In genomic region chr19:8210660-8211101, GRCh38 we compare ENCODE assay signal across 10 cellular contexts. TPM values are rescaled to one million over a fixed set of nuclear protein-coding genes. Genes with fewer than 3 reads are reported as not detected.
DNase-seq lines count a peak whose midpoint lies in the region; ATAC-seq lines count a peak whose summit lies in the region.
"Had no signal": no experiment of that assay in that cellular context is flagged by ENCODE, and none has a peak within 500 bp of the region (broad histone marks: within the 10 kb centered on the region; RNA-seq: fewer than 3 reads in every experiment).

No MANE protein-coding gene starts in this region.

- no peak overlapping the region for H2AFZ ChIP-seq in mesenchymal stem cell (ENCODE audit: low read depth, low read length)

- no peaks in the 10 kb centered on the region for H3K9me3 Mint-ChIP-seq in stimulated activated naive CD8-positive, alpha-beta T cell treated with anti-CD3 and anti-CD28 coated beads, Interleukin-15, Interleukin-2, amounts not matched to agents 100 ng/mL and 50 ng/mL, for 24 hours
- no peaks in the 10 kb centered on the region for H3K9me3 Mint-ChIP-seq in activated naive CD8-positive, alpha-beta T cell treated with anti-CD3 and anti-CD28 coated beads for 36 hours

- no peak overlapping the region for H3K4ac ChIP-seq in mesenchymal stem cell (ENCODE audit: low read depth in 1 of 2, low read length in 2 of 2)

- H3K4me2 ChIP-seq in mesenchymal stem cell (ENCODE audit: low read length, poor library complexity, severe bottlenecking) = no peak overlapping the region

- H3K4me1 Mint-ChIP-seq in stimulated activated naive CD8-positive, alpha-beta T cell treated with anti-CD3 and anti-CD28 coated beads, Interleukin-15, Interleukin-2, amounts not matched to agents 100 ng/mL and 50 ng/mL, for 24 hours (ENCODE audit: low read depth) = peaks cover 40% of the 10 kb centered on the region
- peaks cover 30% of the 10 kb centered on the region for H3K4me1 Mint-ChIP-seq in activated naive CD8-positive, alpha-beta T cell treated with anti-CD3 and anti-CD28 coated beads for 36 hours

- peaks cover 4 to 7% of the 10 kb centered on the region in 2 experiments for H3K27me3 ChIP-seq in mesenchymal stem cell (ENCODE audit: control insufficient read depth in 1 of 2, insufficient read depth in 1 of 2, low read length in 2 of 2)

- H3K27ac ChIP-seq in mesenchymal stem cell (ENCODE audit: low read length, poor library complexity, severe bottlenecking) = no peak overlapping the region

- no peak for ATAC-seq in stimulated activated naive CD8-positive, alpha-beta T cell treated with anti-CD3 and anti-CD28 coated beads, Interleukin-15, Interleukin-2, amounts not matched to agents 100 U/mL and 50 U/mL, for 24 hours
- ATAC-seq in HG02852 (IDR thresholded peaks at IDR 0.05; ENCODE audit: unreplicated experiment) = no peak

- DNase-seq in stimulated activated naive CD8-positive, alpha-beta T cell treated with anti-CD3 and anti-CD28 coated beads, Interleukin-15, Interleukin-2, amounts not matched to agents 100 U/mL and 50 U/mL, for 24 hours = no peak
- no peak for DNase-seq in activated naive CD8-positive, alpha-beta T cell treated with anti-CD3 and anti-CD28 coated beads for 36 hours
- no peak for DNase-seq in mesenchymal stem cell
- DNase-seq in middle frontal gyrus (ENCODE audit: extremely low spot score, low spot score) = no peak
- no peak for DNase-seq in SKM-1 (lab: John Stamatoyannopoulos, UW; ENCODE audit: unreplicated experiment)
- no peak for DNase-seq in GF-D8 (lab: John Stamatoyannopoulos, UW)
- DNase-seq: EL, NCI-H748 treated with DMSO at 0.1 percent for 48 hours had no signal

- no peak overlapping the region for H2BK5ac ChIP-seq in mesenchymal stem cell (ENCODE audit: low read depth, low read length, poor library complexity, severe bottlenecking)

- peaks cover 7% of the 10 kb centered on the region for H3K79me1 ChIP-seq in mesenchymal stem cell (replicated peaks; ENCODE audit: low read length, poor library complexity, severe bottlenecking)

- peak overlapping the region in 1 of 2 experiments; percentile 91 for H3K4me3 ChIP-seq in mesenchymal stem cell (ENCODE audit: insufficient read depth in 1 of 2, low read depth in 1 of 2, low read length in 2 of 2)

- no peaks in the 10 kb centered on the region for H3K27me3 Mint-ChIP-seq in stimulated activated naive CD8-positive, alpha-beta T cell treated with anti-CD3 and anti-CD28 coated beads, Interleukin-15, Interleukin-2, amounts not matched to agents 100 ng/mL and 50 ng/mL, for 24 hours
- H3K27me3 Mint-ChIP-seq in activated naive CD8-positive, alpha-beta T cell treated with anti-CD3 and anti-CD28 coated beads for 36 hours = no peaks in the 10 kb centered on the region

- no peak overlapping the region for H4K8ac ChIP-seq in mesenchymal stem cell (ENCODE audit: low read length)

- H3K4me3 Mint-ChIP-seq in stimulated activated naive CD8-positive, alpha-beta T cell treated with anti-CD3 and anti-CD28 coated beads, Interleukin-15, Interleukin-2, amounts not matched to agents 100 ng/mL and 50 ng/mL, for 24 hours = peak overlapping the region; percentile 91
- peak overlapping the region; percentile 92 for H3K4me3 Mint-ChIP-seq in activated naive CD8-positive, alpha-beta T cell treated with anti-CD3 and anti-CD28 coated beads for 36 hours

- peaks cover 3 to 5% of the 10 kb centered on the region in 2 experiments for H3K36me3 ChIP-seq in mesenchymal stem cell (ENCODE audit: control insufficient read depth in 1 of 2, insufficient read depth in 2 of 2, low read depth in 1 of 2, low read length in 2 of 2)

- H2AK5ac ChIP-seq in mesenchymal stem cell (ENCODE audit: low read length, severe bottlenecking) = no peak overlapping the region

- H3K9ac ChIP-seq in mesenchymal stem cell (ENCODE audit: low read length) = peak overlapping the region; percentile 88

- no peak overlapping the region for H3K14ac ChIP-seq in mesenchymal stem cell (ENCODE audit: low read length in 2 of 2)

- H3K9me3 ChIP-seq in mesenchymal stem cell (ENCODE audit: control insufficient read depth, low read length) = no peaks in the 10 kb centered on the region

- no peak overlapping the region for H4K91ac ChIP-seq in mesenchymal stem cell (ENCODE audit: low read length)

- H3K27ac Mint-ChIP-seq in stimulated activated naive CD8-positive, alpha-beta T cell treated with anti-CD3 and anti-CD28 coated beads, Interleukin-15, Interleukin-2, amounts not matched to agents 100 ng/mL and 50 ng/mL, for 24 hours = no peak overlapping the region
- H3K27ac Mint-ChIP-seq in activated naive CD8-positive, alpha-beta T cell treated with anti-CD3 and anti-CD28 coated beads for 36 hours = no peak overlapping the region

- no peak overlapping the region for H3K18ac ChIP-seq in mesenchymal stem cell (ENCODE audit: low read depth in 1 of 2, low read length in 2 of 2)

- H3K4me1 ChIP-seq in mesenchymal stem cell (ENCODE audit: control insufficient read depth, insufficient read depth, low read depth, low read length) = peaks cover 21% of the 10 kb centered on the region

- H2BK12ac ChIP-seq in mesenchymal stem cell (ENCODE audit: low read length in 2 of 2) = no peak overlapping the region

- no peak overlapping the region for H2BK120ac ChIP-seq in mesenchymal stem cell (ENCODE audit: low read depth, low read length)

- WGBS in mesenchymal stem cell = 84% methylated on average over 9 of the region's 10 CpGs

- H3K23ac ChIP-seq in mesenchymal stem cell (ENCODE audit: low read length in 2 of 2) = no peak overlapping the region

- peaks cover 19% of the 10 kb centered on the region for H3K36me3 Mint-ChIP-seq in stimulated activated naive CD8-positive, alpha-beta T cell treated with anti-CD3 and anti-CD28 coated beads, Interleukin-15, Interleukin-2, amounts not matched to agents 100 ng/mL and 50 ng/mL, for 24 hours (ENCODE audit: low read depth)
- peaks cover 8% of the 10 kb centered on the region for H3K36me3 Mint-ChIP-seq in activated naive CD8-positive, alpha-beta T cell treated with anti-CD3 and anti-CD28 coated beads for 36 hours

- H2BK15ac ChIP-seq in mesenchymal stem cell (ENCODE audit: low read depth, poor library complexity, severe bottlenecking) = no peak overlapping the region

RNA-seq across cellular contexts. Expression of gene CERS4, which starts 1.5 kb away (rescaled TPM):
- 10 to 100 TPM; 12.8 to 13.2 TPM for total RNA-seq in activated naive CD8-positive, alpha-beta T cell treated with anti-CD3 and anti-CD28 coated beads for 36 hours
- 11.7 TPM for polyA plus RNA-seq in mesenchymal stem cell (2013, experiment 1 of 2)
- 12.0 TPM for polyA plus RNA-seq in mesenchymal stem cell (2013, experiment 2 of 2)
